In genomic region chr2:127864877-127865276, GRCh38 we compare ENCODE assay signal across 14 cellular contexts. TPM values are rescaled to one million over a fixed set of nuclear protein-coding genes. Genes with fewer than 3 reads are reported as not detected.
A peak's percentile ranks its signal among the peaks of the same experiment; 100 is the strongest.
DNase-seq lines count a peak whose midpoint lies in the region; ATAC-seq, FAIRE-seq and TF ChIP-seq lines count a peak whose summit lies in the region.
"Had no signal": no experiment of that assay in that cellular context is flagged by ENCODE, and none has a peak within 500 bp of the region (broad histone marks: within the 10 kb centered on the region; RNA-seq: fewer than 3 reads in every experiment).

No MANE protein-coding gene starts in this region.

- H3K4me3 ChIP-seq in BE2C (ENCODE audit: low read depth, low read length) (no peak overlapping the region), kidney epithelial cell (ENCODE audit: low read depth, low read length) (no peak overlapping the region), kidney (ENCODE audit: low read length in 2 of 2) (no peak overlapping the region)
- H3K4me3 ChIP-seq: esophagus muscularis mucosa had no signal

- H3K27ac ChIP-seq in kidney (ENCODE audit: low read depth in 2 of 2, low read length in 2 of 2): no peak overlapping the region
- H3K27ac ChIP-seq: esophagus muscularis mucosa, neutrophil had no signal

- TF ChIP-seq CTCF in BE2C (IDR thresholded peaks at IDR 0.05; ENCODE audit: low read depth, low read length): 0 out of 2 replicates have a peak, but pooled peaks have one; percentile 12
- TF ChIP-seq CTCF in GM20000 (IDR thresholded peaks at IDR 0.05; ENCODE audit: extremely low read depth, missing control alignments): peak; percentile 4
- peak; percentile 14 for TF ChIP-seq CTCF in kidney epithelial cell (IDR thresholded peaks at IDR 0.05; ENCODE audit: insufficient read depth, low read length, poor library complexity, severe bottlenecking)
- no peak for TF ChIP-seq CTCF in kidney (IDR thresholded peaks at IDR 0.05; ENCODE audit: borderline replicate concordance, extremely low read depth, insufficient read depth)

- H3K9ac ChIP-seq in kidney (ENCODE audit: low read length in 2 of 2): no peak overlapping the region

- H3K9me3 ChIP-seq in BE2C (no peaks in the 10 kb centered on the region), kidney (ENCODE audit: control insufficient read depth in 1 of 2, low read length in 2 of 2) (no peaks in the 10 kb centered on the region)
- H3K9me3 ChIP-seq: esophagus muscularis mucosa, neutrophil had no signal

- intact Hi-C loops in kidney (cut with DNase I): no loop called here

- H3K4me1 ChIP-seq in BE2C: no peaks in the 10 kb centered on the region
- no peaks in the 10 kb centered on the region for H3K4me1 ChIP-seq in kidney (ENCODE audit: control insufficient read depth in 1 of 2, insufficient read depth in 1 of 2, low read depth in 1 of 2, low read length in 2 of 2)

- ATAC-seq in SK-N-SH treated with all-trans-retinoic acid at 6 μM for 48 hours (peak; percentile 47; the same call in 1 of the 3 replicates), GM18873 (IDR thresholded peaks at IDR 0.05; ENCODE audit: low FRiP score, unreplicated experiment) (no peak), GM18909 (IDR thresholded peaks at IDR 0.05; ENCODE audit: poor library complexity, unreplicated experiment) (no peak)

- H3K36me3 ChIP-seq in BE2C: peaks cover 16% of the 10 kb centered on the region
- peaks cover 3% of the 10 kb centered on the region for H3K36me3 ChIP-seq in kidney epithelial cell (ENCODE audit: control insufficient read depth, insufficient read depth, low read length)
- H3K36me3 ChIP-seq in kidney (ENCODE audit: control insufficient read depth in 1 of 2, insufficient read depth in 2 of 2, low read length in 2 of 2): peaks cover 26 to 57% of the 10 kb centered on the region in 2 donors

- peak; percentile 45 for DNase-seq in BE2C
- DNase-seq in GM20000 (ENCODE audit: low spot score): no peak
- no peak for DNase-seq in kidney epithelial cell (ENCODE audit: low read depth)
- DNase-seq in AG08396 (ENCODE audit: low spot score): no peak
- no peak for DNase-seq in kidney
- DNase-seq: activated T-cell treated with anti-CD3 and anti-CD28 coated beads for 4 hours, GOT3, T1000 had no signal

- H3K27me3 ChIP-seq in BE2C (no peaks in the 10 kb centered on the region), kidney epithelial cell (ENCODE audit: control insufficient read depth, insufficient read depth, low read length) (no peaks in the 10 kb centered on the region)
- H3K27me3 ChIP-seq: esophagus muscularis mucosa, neutrophil had no signal

- FAIRE-seq in kidney (lab: Jason Lieb, UNC): no peak
- FAIRE-seq: astrocyte had no signal

TF ChIP-seq in SK-N-SH treated with all-trans-retinoic acid at 6 μM for 48 hours, 23 proteins besides CTCF, POLR2A, EP300 and RAD21:
- TF ChIP-seq ARNTL (CRISPR knock-in tag; IDR thresholded peaks at IDR 0.05; ENCODE audit: borderline replicate concordance, low read depth) (no peak), CSRNP3 (CRISPR knock-in tag; IDR thresholded peaks at IDR 0.05) (no peak), TOX (CRISPR knock-in tag; IDR thresholded peaks at IDR 0.05; ENCODE audit: borderline replicate concordance) (no peak), ZNF70 (CRISPR knock-in tag; IDR thresholded peaks at IDR 0.05) (peak; percentile 49; the same call in 1 of the 2 replicates)

RNA-seq across cellular contexts. Expression of gene POLR2D, which starts 6.9 kb away (rescaled TPM):
- polyA plus RNA-seq in BE2C (2012; ENCODE audit: insufficient read depth, insufficient read length, low read depth): 24.7 TPM
- total RNA-seq in kidney epithelial cell: 15.9 and 25.1 TPM in 2 replicates
- total RNA-seq in kidney: 21.5 TPM
- 7.9 TPM for polyA plus RNA-seq in kidney (ENCODE audit: insufficient read depth, low read depth, low replicate concordance)

RNA-seq across cellular contexts. Expression of gene AMMECR1L, which starts 20.9 kb away (rescaled TPM):
- polyA plus RNA-seq in BE2C (2012; ENCODE audit: insufficient read depth, insufficient read length, low read depth): 14.5 TPM
- total RNA-seq in kidney epithelial cell (27.7 and 29.7 TPM in 2 replicates), kidney (16.4 TPM)
- polyA plus RNA-seq in kidney (ENCODE audit: insufficient read depth, low read depth, low replicate concordance): 6.3 TPM

RNA-seq across cellular contexts. Expression of gene WDR33, which starts 53.9 kb away (rescaled TPM):
- polyA plus RNA-seq in BE2C (2012; ENCODE audit: insufficient read depth, insufficient read length, low read depth): 14.6 TPM
- total RNA-seq in kidney epithelial cell: 22.3 and 23.5 TPM in 2 replicates
- 60.2 TPM for total RNA-seq in kidney
- polyA plus RNA-seq in kidney (ENCODE audit: insufficient read depth, low read depth, low replicate concordance): 19.8 TPM
